8 cellular contexts compared by ENCODE assay signal in genomic region chr7:120996333-120996982, GRCh38. TPM values are rescaled to one million over a fixed set of nuclear protein-coding genes. Genes with fewer than 3 reads are reported as not detected.
A peak's percentile ranks its signal among the peaks of the same experiment; 100 is the strongest.
DNase-seq lines count a peak whose midpoint lies in the region; ATAC-seq and TF ChIP-seq lines count a peak whose summit lies in the region.

No MANE protein-coding gene starts in this region.

- H3K9me3 Mint-ChIP-seq in mesothelial cell of epicardium, result no peaks in the 10 kb centered on the region
- H3K9me3 Mint-ChIP-seq in activated naive CD4-positive, alpha-beta T cell treated with anti-CD3 and anti-CD28 coated beads, Interleukin-2, amount 50 U/mL, for 72 hours, result no peaks in the 10 kb centered on the region

- peak; percentile 94 for DNase-seq in CD1c-positive myeloid dendritic cell (ENCODE audit: extremely low spot score)
- peak; percentile 90 for DNase-seq in NCI-H2029 treated with DMSO at 0.1 percent for 48 hours (lab: John Stamatoyannopoulos, UW)
- DNase-seq in cerebellar cortex (ENCODE audit: low spot score), result peak; percentile 75
- DNase-seq in mesothelial cell of epicardium (ENCODE audit: low spot score in 2 of 2, unreplicated experiment in 2 of 2), result peak in 1 of 2 experiments; percentile 62
- DNase-seq in inferior parietal cortex (ENCODE audit: extremely low spot score), result no peak
- no peak for DNase-seq in GOT3 (lab: John Stamatoyannopoulos, UW)
- DNase-seq in activated naive CD4-positive, alpha-beta T cell treated with anti-CD3 and anti-CD28 coated beads, Interleukin-2, amount 50 U/mL, for 72 hours (ENCODE audit: low spot score in 2 of 2), result no peak

- no peaks in the 10 kb centered on the region for H3K36me3 Mint-ChIP-seq in mesothelial cell of epicardium
- H3K36me3 Mint-ChIP-seq in activated naive CD4-positive, alpha-beta T cell treated with anti-CD3 and anti-CD28 coated beads, Interleukin-2, amount 50 U/mL, for 72 hours, result no peaks in the 10 kb centered on the region

- peak; percentile 73 for ATAC-seq in GM18868 (IDR thresholded peaks at IDR 0.05; ENCODE audit: unreplicated experiment)
- no peak for ATAC-seq in activated naive CD4-positive, alpha-beta T cell treated with anti-CD3 and anti-CD28 coated beads, Interleukin-2, amount 50 U/mL, for 72 hours

- peaks cover 51% of the 10 kb centered on the region for H3K4me1 Mint-ChIP-seq in mesothelial cell of epicardium

- TF ChIP-seq CTCF in mesothelial cell of epicardium (IDR thresholded peaks at IDR 0.05; ENCODE audit: unreplicated experiment), result no peak

- H3K27me3 Mint-ChIP-seq in mesothelial cell of epicardium (ENCODE audit: low read depth), result peaks cover 9% of the 10 kb centered on the region

- H3K4me3 Mint-ChIP-seq in mesothelial cell of epicardium, result no peak overlapping the region

- H3K27ac Mint-ChIP-seq in mesothelial cell of epicardium, result peak overlapping the region; percentile 47
- H3K27ac Mint-ChIP-seq in activated naive CD4-positive, alpha-beta T cell treated with anti-CD3 and anti-CD28 coated beads, Interleukin-2, amount 50 U/mL, for 72 hours, result no peak overlapping the region

RNA-seq across cellular contexts. Expression of gene CPED1, which starts 7.9 kb away (rescaled TPM):
- total RNA-seq in mesothelial cell of epicardium, result 23.9 to 26.4 TPM (median 25.6 TPM) in 3 replicates
- not detected for total RNA-seq in activated naive CD4-positive, alpha-beta T cell treated with anti-CD3 and anti-CD28 coated beads, Interleukin-2, amount 50 U/mL, for 72 hours

RNA-seq across cellular contexts. Expression of gene ING3, which starts 45.9 kb away (rescaled TPM):
- 19.2 to 22.7 TPM (median 20.2 TPM) in 3 replicates for total RNA-seq in mesothelial cell of epicardium
- total RNA-seq in activated naive CD4-positive, alpha-beta T cell treated with anti-CD3 and anti-CD28 coated beads, Interleukin-2, amount 50 U/mL, for 72 hours, result 10 to 100 TPM; 22.2 to 29.7 TPM

Comparison
In these comparisons a context has a peak if more than half of its experiments do, and no peak if none do; other contexts are left out.
1. DNase-seq: peak in CD1c-positive myeloid dendritic cell (single experiment), NCI-H2029 treated with DMSO at 0.1 percent for 48 hours (single experiment) and cerebellar cortex (single experiment); none in inferior parietal cortex (single experiment), GOT3 (single experiment) and activated naive CD4-positive, alpha-beta T cell treated with anti-CD3 and anti-CD28 coated beads, Interleukin-2, amount 50 U/mL, for 72 hours (0 of 2).
2. RNA of gene CPED1, which starts 7.9 kb away (total RNA-seq): 23.9 to 26.4 TPM in mesothelial cell of epicardium; not detected in activated naive CD4-positive, alpha-beta T cell treated with anti-CD3 and anti-CD28 coated beads, Interleukin-2, amount 50 U/mL, for 72 hours; every median in the first group is over 10 times any median in the second.